In genomic region chr6:33433001-33433559, GRCh38 we compare ENCODE assay signal across 10 cellular contexts. TPM values are rescaled to one million over a fixed set of nuclear protein-coding genes. Genes with fewer than 3 reads are reported as not detected.
DNase-seq lines count a peak whose midpoint lies in the region; ATAC-seq and TF ChIP-seq lines count a peak whose summit lies in the region.
"Had no signal": no experiment of that assay in that cellular context is flagged by ENCODE, and none has a peak within 500 bp of the region (broad histone marks: within the 10 kb centered on the region; RNA-seq: fewer than 3 reads in every experiment).

No MANE protein-coding gene starts in this region.

- H3K14ac ChIP-seq in neuronal stem cell (ENCODE audit: low read length), result no peak overlapping the region
- H3K14ac ChIP-seq in mesenchymal stem cell (ENCODE audit: low read length in 2 of 2), result no peak overlapping the region

- H2BK5ac ChIP-seq in neuronal stem cell (ENCODE audit: low read length), result peak overlapping the region; percentile 85
- no peak overlapping the region for H2BK5ac ChIP-seq in mesenchymal stem cell (ENCODE audit: low read depth, low read length, poor library complexity, severe bottlenecking)

- H3K4me3 ChIP-seq in DOHH2 (ENCODE audit: low read length) (peak overlapping the region; percentile 81; the same call in 1 of the 2 replicates), Karpas-422 (ENCODE audit: low read length) (peak overlapping the region; percentile 28; the same call in 1 of the 2 replicates), esophagus squamous epithelium (no peak overlapping the region), neuronal stem cell (ENCODE audit: low read length in 2 of 2) (peak overlapping the region in 1 of 2 donors; percentile 31), mesenchymal stem cell (ENCODE audit: insufficient read depth in 1 of 2, low read depth in 1 of 2, low read length in 2 of 2) (no peak overlapping the region)

- TF ChIP-seq CTCF in DOHH2 (IDR thresholded peaks at IDR 0.05; ENCODE audit: low read depth, low read length, poor library complexity, severe bottlenecking) (no peak), esophagus squamous epithelium (IDR thresholded peaks at IDR 0.05) (no peak)

- H3K9me2 ChIP-seq in DOHH2 (replicated peaks; ENCODE audit: control insufficient read depth, low read length) (no peaks in the 10 kb centered on the region), Karpas-422 (replicated peaks; ENCODE audit: insufficient read depth, low read length) (no peaks in the 10 kb centered on the region)

- intact Hi-C loops in esophagus squamous epithelium (cut with DNase I), result no loop called here

- H2AK5ac ChIP-seq in neuronal stem cell (ENCODE audit: low read depth, low read length) (no peak overlapping the region), mesenchymal stem cell (ENCODE audit: low read length, severe bottlenecking) (no peak overlapping the region)

- no peak for TF ChIP-seq POLR2A in esophagus squamous epithelium (IDR thresholded peaks at IDR 0.05)
- no peak for TF ChIP-seq POLR2A in GM18505 (IDR thresholded peaks at IDR 0.05; ENCODE audit: borderline replicate concordance, extremely low read depth, insufficient read depth, insufficient read length)

- DNase-seq in Karpas-422 (no peak), esophagus squamous epithelium (lab: John Stamatoyannopoulos, UW) (no peak), neuronal stem cell (ENCODE audit: low spot score) (no peak), mesenchymal stem cell (no peak), ureter (ENCODE audit: low spot score) (no peak)
- no peak for DNase-seq in activated CD4-positive, alpha-beta T cell treated with anti-CD3 and anti-CD28 coated beads for 1 hour
- DNase-seq: NCI-H446 had no signal

- H3K18ac ChIP-seq in neuronal stem cell (ENCODE audit: low read length) (peak overlapping the region; percentile 81), mesenchymal stem cell (ENCODE audit: low read depth in 1 of 2, low read length in 2 of 2) (no peak overlapping the region)

- H3K27me3 ChIP-seq in DOHH2 (ENCODE audit: control insufficient read depth, low read length) (no peaks in the 10 kb centered on the region), Karpas-422 (ENCODE audit: low read length) (no peaks in the 10 kb centered on the region), esophagus squamous epithelium (no peaks in the 10 kb centered on the region), neuronal stem cell (ENCODE audit: control insufficient read depth in 3 of 3, insufficient read depth in 3 of 3, low read depth in 1 of 3, low read length in 3 of 3) (no peaks in the 10 kb centered on the region), mesenchymal stem cell (ENCODE audit: control insufficient read depth in 1 of 2, insufficient read depth in 1 of 2, low read length in 2 of 2) (no peaks in the 10 kb centered on the region)

- peaks cover 25% of the 10 kb centered on the region for H3F3A ChIP-seq in DOHH2 (ENCODE audit: control insufficient read depth, insufficient read depth)

- H3K79me1 ChIP-seq in neuronal stem cell (ENCODE audit: low read depth, low read length), result peaks cover 19% of the 10 kb centered on the region
- H3K79me1 ChIP-seq in mesenchymal stem cell (replicated peaks; ENCODE audit: low read length, poor library complexity, severe bottlenecking), result peaks cover 33% of the 10 kb centered on the region

- no peak overlapping the region for H3K27ac ChIP-seq in DOHH2 (ENCODE audit: low read depth, low read length)
- H3K27ac ChIP-seq in Karpas-422 (ENCODE audit: low read length), result peak overlapping the region; percentile 70
- peak overlapping the region in 3 of 4 donors; percentile 9 to 69 (median 22) for H3K27ac ChIP-seq in esophagus squamous epithelium
- peak overlapping the region; percentile 96 for H3K27ac ChIP-seq in neuronal stem cell (replicated peaks; ENCODE audit: low read length)
- H3K27ac ChIP-seq in mesenchymal stem cell (ENCODE audit: low read length, poor library complexity, severe bottlenecking), result no peak overlapping the region
- H3K27ac ChIP-seq: neutrophil had no signal

- H3K4me1 ChIP-seq in DOHH2 (ENCODE audit: control insufficient read depth, low read length) (peaks cover 50% of the 10 kb centered on the region), Karpas-422 (ENCODE audit: low read length) (peaks cover 51% of the 10 kb centered on the region), esophagus squamous epithelium (peaks cover 22 to 52% (median 35%) of the 10 kb centered on the region in 3 donors), neuronal stem cell (ENCODE audit: control insufficient read depth in 2 of 2, insufficient read depth in 1 of 2, low read depth in 1 of 2, low read length in 2 of 2) (peaks cover 45 to 52% of the 10 kb centered on the region in 2 donors), mesenchymal stem cell (ENCODE audit: control insufficient read depth, insufficient read depth, low read depth, low read length) (peaks cover 46% of the 10 kb centered on the region)

- H3K4me2 ChIP-seq in DOHH2 (ENCODE audit: low read length) (peak overlapping the region; percentile 97), Karpas-422 (ENCODE audit: low read depth, low read length, poor library complexity, severe bottlenecking) (peak overlapping the region; percentile 96), neuronal stem cell (ENCODE audit: insufficient read depth, low read length, poor library complexity, severe bottlenecking) (peak overlapping the region; percentile 45), mesenchymal stem cell (ENCODE audit: low read length, poor library complexity, severe bottlenecking) (no peak overlapping the region)

- H2AFZ ChIP-seq in Karpas-422 (ENCODE audit: low read length) (no peak overlapping the region), neuronal stem cell (ENCODE audit: low read length) (no peak overlapping the region), mesenchymal stem cell (ENCODE audit: low read depth, low read length) (no peak overlapping the region)

- 88 to 100% methylated on average over 1 of the region's 1 CpG for WGBS in esophagus squamous epithelium, 2 donors
- WGBS in neuronal stem cell (ENCODE audit: extremely low coverage in 2 of 2, insufficient read length in 2 of 2, insufficient replicate concordance in 1 of 2), 2 donors, result no CpG with 5 or more reads among the region's 1 CpG
- 100% methylated on average over 1 of the region's 1 CpG for WGBS in mesenchymal stem cell

- H3K9me3 ChIP-seq in DOHH2 (ENCODE audit: control insufficient read depth, insufficient read depth, low read length) (no peaks in the 10 kb centered on the region), Karpas-422 (ENCODE audit: low read length) (no peaks in the 10 kb centered on the region), esophagus squamous epithelium (no peaks in the 10 kb centered on the region), neuronal stem cell (replicated peaks in 1 of 2; ENCODE audit: control insufficient read depth in 2 of 2, insufficient read depth in 1 of 2, low read depth in 1 of 2, low read length in 2 of 2) (peaks cover 0 to under 1% of the 10 kb centered on the region in 2 donors), mesenchymal stem cell (ENCODE audit: control insufficient read depth, low read length) (no peaks in the 10 kb centered on the region)
- H3K9me3 ChIP-seq: neutrophil had no signal

- H2BK15ac ChIP-seq in neuronal stem cell (ENCODE audit: low read length), result peak overlapping the region; percentile 86
- no peak overlapping the region for H2BK15ac ChIP-seq in mesenchymal stem cell (ENCODE audit: low read depth, poor library complexity, severe bottlenecking)

- ATAC-seq in GM18505 (IDR thresholded peaks at IDR 0.05; ENCODE audit: unreplicated experiment), result no peak

- no peak overlapping the region for H2BK12ac ChIP-seq in neuronal stem cell (ENCODE audit: low read length)
- peak overlapping the region in 1 of 2 experiments; percentile 72 for H2BK12ac ChIP-seq in mesenchymal stem cell (ENCODE audit: low read length in 2 of 2)

- H2BK120ac ChIP-seq in neuronal stem cell (ENCODE audit: low read depth, low read length) (no peak overlapping the region), mesenchymal stem cell (ENCODE audit: low read depth, low read length) (no peak overlapping the region)

- H4K20me1 ChIP-seq in DOHH2 (ENCODE audit: control insufficient read depth, insufficient read depth, low read depth, low read length) (no peaks in the 10 kb centered on the region), Karpas-422 (ENCODE audit: insufficient read depth, low read depth, low read length) (no peaks in the 10 kb centered on the region)

- H3K79me2 ChIP-seq in DOHH2 (ENCODE audit: control insufficient read depth, low read length), result peaks cover 43% of the 10 kb centered on the region
- H3K79me2 ChIP-seq in Karpas-422 (ENCODE audit: low read length), result peaks cover 51% of the 10 kb centered on the region

- H3K4ac ChIP-seq in neuronal stem cell (ENCODE audit: low read length), result no peak overlapping the region
- no peak overlapping the region for H3K4ac ChIP-seq in mesenchymal stem cell (ENCODE audit: low read depth in 1 of 2, low read length in 2 of 2)

- H3K23ac ChIP-seq in neuronal stem cell (ENCODE audit: low read depth, low read length, poor library complexity) (no peak overlapping the region), mesenchymal stem cell (ENCODE audit: low read length in 2 of 2) (peak overlapping the region in 1 of 2 experiments; percentile 57)

- H3K36me3 ChIP-seq in DOHH2 (ENCODE audit: control insufficient read depth, low read length), result peaks cover 27% of the 10 kb centered on the region
- H3K36me3 ChIP-seq in Karpas-422 (ENCODE audit: insufficient read depth, low read length), result peaks cover 18% of the 10 kb centered on the region
- H3K36me3 ChIP-seq in esophagus squamous epithelium, result peaks cover 11 to 42% (median 19%) of the 10 kb centered on the region in 3 donors
- H3K36me3 ChIP-seq in neuronal stem cell (replicated peaks in 1 of 2; ENCODE audit: control insufficient read depth in 2 of 2, insufficient read depth in 2 of 2, low read length in 2 of 2), result peaks cover 29 to 57% of the 10 kb centered on the region in 2 donors
- peaks cover 40 to 51% of the 10 kb centered on the region in 2 experiments for H3K36me3 ChIP-seq in mesenchymal stem cell (ENCODE audit: control insufficient read depth in 1 of 2, insufficient read depth in 2 of 2, low read depth in 1 of 2, low read length in 2 of 2)
- H3K36me3 ChIP-seq: neutrophil had no signal

- H4K8ac ChIP-seq in neuronal stem cell (ENCODE audit: low read depth, low read length), result no peak overlapping the region
- no peak overlapping the region for H4K8ac ChIP-seq in mesenchymal stem cell (ENCODE audit: low read length)

- H3K9ac ChIP-seq in Karpas-422 (ENCODE audit: low read length) (peak overlapping the region; percentile 84), neuronal stem cell (ENCODE audit: low read depth, low read length, poor library complexity) (peak overlapping the region; percentile 50), mesenchymal stem cell (ENCODE audit: low read length) (no peak overlapping the region)

- H4K91ac ChIP-seq in neuronal stem cell (ENCODE audit: low read depth, low read length, poor library complexity) (no peak overlapping the region), mesenchymal stem cell (ENCODE audit: low read length) (no peak overlapping the region)

RNA-seq across cellular contexts. Expression of gene SYNGAP1, which starts 13.2 kb away (rescaled TPM):
- total RNA-seq in Karpas-422 (2014; rRNA removed; shearing (Covaris generic); ENCODE audit: low replicate concordance), result 16.3 and 16.7 TPM in 2 replicates
- total RNA-seq in esophagus squamous epithelium, result 1 to 10 TPM; 3.3 to 8.6 (median 4.1) TPM
- 57.5 TPM for polyA plus RNA-seq in neuronal stem cell (2013, experiment 1 of 2)
- polyA plus RNA-seq in neuronal stem cell (2013, experiment 2 of 2), result 54.1 TPM
- polyA plus RNA-seq in mesenchymal stem cell (2013, experiment 1 of 2), result 18.5 TPM
- polyA plus RNA-seq in mesenchymal stem cell (2013, experiment 2 of 2), result 19.0 TPM
- total RNA-seq in ureter, result 32.6 TPM

RNA-seq across cellular contexts. Expression of gene CUTA, which starts 15.2 kb away (rescaled TPM):
- total RNA-seq in Karpas-422 (2014; rRNA removed; shearing (Covaris generic); ENCODE audit: low replicate concordance), result 223 and 260 TPM in 2 replicates
- total RNA-seq in esophagus squamous epithelium (10 to 100 TPM; 46.0 to 93.1 (median 69.4) TPM), ureter (157 TPM)
- polyA plus RNA-seq in neuronal stem cell (2013, experiment 1 of 2), result 434 TPM
- 420 TPM for polyA plus RNA-seq in neuronal stem cell (2013, experiment 2 of 2)
- 472 TPM for polyA plus RNA-seq in mesenchymal stem cell (2013, experiment 1 of 2)
- 480 TPM for polyA plus RNA-seq in mesenchymal stem cell (2013, experiment 2 of 2)

RNA-seq across cellular contexts. Expression of gene ZBTB9, which starts 21.3 kb away (rescaled TPM):
- total RNA-seq in Karpas-422 (2014; rRNA removed; shearing (Covaris generic); ENCODE audit: low replicate concordance), result 5.1 and 6.8 TPM in 2 replicates
- total RNA-seq in esophagus squamous epithelium (1 to 10 TPM; 2.8 to 4.8 (median 3.3) TPM), ureter (11.1 TPM)
- 7.6 TPM for polyA plus RNA-seq in neuronal stem cell (2013, experiment 1 of 2)
- 7.2 TPM for polyA plus RNA-seq in neuronal stem cell (2013, experiment 2 of 2)
- 3.6 TPM for polyA plus RNA-seq in mesenchymal stem cell (2013, experiment 1 of 2)
- 3.9 TPM for polyA plus RNA-seq in mesenchymal stem cell (2013, experiment 2 of 2)

RNA-seq across cellular contexts. Expression of gene PHF1, which starts 22.3 kb away (rescaled TPM):
- 32.6 and 66.6 TPM in 2 replicates for total RNA-seq in Karpas-422 (2014; rRNA removed; shearing (Covaris generic); ENCODE audit: low replicate concordance)
- total RNA-seq in esophagus squamous epithelium (10 to 100 TPM in 3 of 4 donors, 1 to 10 TPM in 1; 8.1 to 48.6 (median 17.3) TPM), ureter (58.8 TPM)
- 69.5 TPM for polyA plus RNA-seq in neuronal stem cell (2013, experiment 1 of 2)
- 68.8 TPM for polyA plus RNA-seq in neuronal stem cell (2013, experiment 2 of 2)
- 43.1 TPM for polyA plus RNA-seq in mesenchymal stem cell (2013, experiment 1 of 2)
- 40.9 TPM for polyA plus RNA-seq in mesenchymal stem cell (2013, experiment 2 of 2)

RNA-seq across cellular contexts. Expression of gene KIFC1, which starts 41.5 kb away (rescaled TPM):
- 37.8 and 42.8 TPM in 2 replicates for total RNA-seq in Karpas-422 (2014; rRNA removed; shearing (Covaris generic); ENCODE audit: low replicate concordance)
- 10 to 100 TPM in 2 of 4 donors, 1 to 10 TPM in 2; 9.6 to 38.9 (median 11.2) TPM for total RNA-seq in esophagus squamous epithelium
- 84.1 TPM for polyA plus RNA-seq in neuronal stem cell (2013, experiment 1 of 2)
- 83.4 TPM for polyA plus RNA-seq in neuronal stem cell (2013, experiment 2 of 2)
- polyA plus RNA-seq in mesenchymal stem cell (2013, experiment 1 of 2), result 4.9 TPM
- polyA plus RNA-seq in mesenchymal stem cell (2013, experiment 2 of 2), result 5.1 TPM
- 1.0 TPM for total RNA-seq in ureter

Comparison
In these comparisons a context has a peak if more than half of its experiments do, and no peak if none do; other contexts are left out.
1. H3K27ac ChIP-seq: peak in Karpas-422 (single experiment), esophagus squamous epithelium (3 of 4) and neuronal stem cell (single experiment); none in DOHH2 (single experiment) and mesenchymal stem cell (single experiment).
2. H3K4me3 ChIP-seq: peak in DOHH2 (single experiment) and Karpas-422 (single experiment); none in esophagus squamous epithelium (0 of 4) and mesenchymal stem cell (0 of 2).